In the genomic region with DNA sequence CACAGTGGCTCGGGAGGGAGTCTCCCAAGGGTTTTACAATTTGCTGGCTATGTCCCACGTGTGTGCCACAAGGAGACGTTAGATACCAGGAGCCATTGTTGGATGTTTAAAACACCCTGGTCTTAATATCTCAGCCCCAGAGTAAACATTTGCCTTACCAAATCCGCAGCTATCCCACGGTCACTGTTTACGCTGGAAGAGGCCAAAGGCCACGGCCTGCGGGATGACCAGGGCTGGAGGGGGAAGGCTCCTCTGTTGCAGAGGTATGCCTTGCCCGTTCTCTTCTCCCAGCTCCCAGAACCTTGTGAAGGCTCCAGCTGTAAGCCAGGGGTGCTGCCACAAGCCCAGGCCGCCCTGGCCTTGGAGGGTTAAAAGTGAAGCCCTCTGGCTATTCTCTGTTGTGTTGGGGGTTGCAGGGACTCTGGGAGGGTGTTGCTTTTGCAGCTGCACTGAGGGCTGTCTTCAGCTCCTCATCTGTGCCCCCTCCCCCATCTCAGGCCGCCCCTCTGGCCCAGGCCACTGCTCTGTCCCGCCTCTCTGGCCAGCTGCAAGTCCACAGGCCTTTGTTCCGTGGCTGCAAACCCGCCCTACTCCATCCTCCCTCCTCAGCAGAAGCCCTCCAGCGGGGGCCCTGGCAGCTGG, we compare ENCODE assay signal across 1 cellular context.
A peak's percentile ranks its signal among the peaks of the same experiment; 100 is the strongest.
TF ChIP-seq lines count a peak whose summit lies in the region.

No MANE protein-coding gene starts in this region.

TF ChIP-seq in H1, 55 proteins besides CTCF, POLR2A, EP300 and RAD21:
- TF ChIP-seq CTBP2 (IDR thresholded peaks at IDR 0.05; ENCODE audit: borderline replicate concordance, insufficient read depth, insufficient read length, low read length): peak; percentile 32
- no peak for TF ChIP-seq ASH2L (IDR thresholded peaks at IDR 0.05; ENCODE audit: low read length)
- TF ChIP-seq HDAC2 (IDR thresholded peaks at IDR 0.05; ENCODE audit: borderline replicate concordance in 1 of 2, low read depth in 2 of 2, low read length in 2 of 2): 0 out of 4 replicates have a peak, but pooled peaks of 1 of the 2 experiments have one; percentile 53
- no peak for TF ChIP-seq GABPA (IDR thresholded peaks at IDR 0.05; ENCODE audit: borderline replicate concordance, insufficient read depth, low read length)
- TF ChIP-seq TCF12 (IDR thresholded peaks at IDR 0.05; ENCODE audit: low read depth, low read length): peak; percentile 73; the same call in 1 of the 2 replicates
- TF ChIP-seq SIN3A (conservative IDR thresholded peaks at IDR 0.05 in 1 of 2, IDR thresholded peaks at IDR 0.05 in 1 of 2; ENCODE audit: low read depth in 1 of 2, low read length in 2 of 2): peak in 1 of 2 experiments; percentile 42; a peak in 1 of 4 replicates
- TF ChIP-seq RBBP5 (IDR thresholded peaks at IDR 0.05; ENCODE audit: borderline replicate concordance, low read depth, low read length): peak; percentile 47; the same call in 1 of the 2 replicates
TF ChIP-seq in H1: peak in this region for 5.
